30 cellular contexts compared by ENCODE assay signal in genomic region chr14:42633504-42634095, GRCh38.
"Had no signal": no experiment of that assay in that cellular context is flagged by ENCODE, and none has a peak within 500 bp of the region (broad histone marks: within the 10 kb centered on the region; RNA-seq: fewer than 3 reads in every experiment).

No MANE protein-coding gene starts in this region.

- H3K4me3 Mint-ChIP-seq: activated B cell treated with CpG ODN at 0.5 μM for 24 hours; activated CD4-positive, alpha-beta T cell treated with anti-CD3 and anti-CD28 coated beads, Interleukin-2, amount 10 ng/mL, durations not matched to agents 24 days and 14 days; activated CD8-positive, alpha-beta memory T cell treated with anti-CD3 and anti-CD28 coated beads, Interleukin-2, amount 10 ng/mL, durations not matched to agents 7 days and 5 days; activated naive CD4-positive, alpha-beta T cell treated with anti-CD3 and anti-CD28 coated beads, Interleukin-2, amount 50 U/mL, for 24 hours; activated T-cell treated with anti-CD3 and anti-CD28 coated beads, Interleukin-2, amount 50 U/mL, for 24 hours; activated T-helper 1 cell treated with anti-CD3 and anti-CD28 coated beads, Interleukin-12 subunit alpha, Interleukin-12 subunit beta, Interleukin-2, Interleukin-4 antibody, amounts not matched to agents 30 ng/mL and 10 ng/mL and 1 ng/mL, durations not matched to agents 14 hours and 24 hours and 36 hours; T-cell had no signal

- H3K9me3 ChIP-seq: breast epithelium, SJSA1 had no signal

- H3K36me3 ChIP-seq: breast epithelium, SJSA1 had no signal

- H3K4me1 ChIP-seq: breast epithelium, SJSA1 had no signal

- ATAC-seq: activated CD8-positive, alpha-beta memory T cell treated with anti-CD3 and anti-CD28 coated beads, Interleukin-2, amount 10 ng/mL, durations not matched to agents 7 days and 5 days; K562; PC-3; T-cell had no signal

- H3K9me3 Mint-ChIP-seq: activated B cell treated with CpG ODN at 0.5 μM for 24 hours had no signal

- DNase-seq: activated B cell treated with CpG ODN at 0.5 μM for 24 hours; activated CD4-positive, alpha-beta T cell treated with anti-CD3 and anti-CD28 coated beads for 1 hour; activated CD4-positive, alpha-beta T cell treated with anti-CD3 and anti-CD28 coated beads, Interleukin-2, amount 10 ng/mL, durations not matched to agents 24 days and 14 days; activated CD4-positive, alpha-beta T cell treated with anti-CD3 and anti-CD28 coated beads, Interleukin-2, amount 50 U/mL, for 48 hours; activated CD8-positive, alpha-beta memory T cell treated with anti-CD3 and anti-CD28 coated beads, Interleukin-2, amount 10 ng/mL, durations not matched to agents 7 days and 5 days; activated effector memory CD4-positive, alpha-beta T cell treated with Interleukin-2 at 50 U/mL for 16 hours; activated naive CD4-positive, alpha-beta T cell; activated T-cell treated with anti-CD3 and anti-CD28 coated beads, Interleukin-2, amount 50 U/mL, for 24 hours; aorta; central memory CD4-positive, alpha-beta T cell; NCI-H1092; NCI-H1417; NCI-H1930; NCI-H345; NCI-H510A; NCI-H526 treated with DMSO at 0.1 percent for 48 hours; NCI-H82; NK-92 treated with Interleukin-12 subunit alpha and Interleukin-12 subunit beta, amount 100 ng/mL, for 24 hours; PC-3; SHP77; T-cell; T-helper 2 cell; T1000 had no signal

- H3K27me3 ChIP-seq: breast epithelium, SJSA1 had no signal

- FAIRE-seq: K562, RCC 7860, TTC549 had no signal

- H3K36me3 Mint-ChIP-seq: activated CD8-positive, alpha-beta memory T cell treated with anti-CD3 and anti-CD28 coated beads, Interleukin-2, amount 10 ng/mL, durations not matched to agents 7 days and 5 days; activated naive CD4-positive, alpha-beta T cell treated with anti-CD3 and anti-CD28 coated beads, Interleukin-2, amount 50 U/mL, for 24 hours; T-cell had no signal

- H3K27ac Mint-ChIP-seq: activated B cell treated with CpG ODN at 0.5 μM for 24 hours; activated CD4-positive, alpha-beta T cell treated with anti-CD3 and anti-CD28 coated beads, Interleukin-2, amount 10 ng/mL, durations not matched to agents 24 days and 14 days; activated CD8-positive, alpha-beta memory T cell treated with anti-CD3 and anti-CD28 coated beads, Interleukin-2, amount 10 ng/mL, durations not matched to agents 7 days and 5 days; activated naive CD4-positive, alpha-beta T cell treated with anti-CD3 and anti-CD28 coated beads, Interleukin-2, amount 50 U/mL, for 24 hours; activated T-cell treated with anti-CD3 and anti-CD28 coated beads, Interleukin-2, amount 50 U/mL, for 24 hours; activated T-helper 1 cell treated with anti-CD3 and anti-CD28 coated beads, Interleukin-12 subunit alpha, Interleukin-12 subunit beta, Interleukin-2, Interleukin-4 antibody, amounts not matched to agents 30 ng/mL and 10 ng/mL and 1 ng/mL, durations not matched to agents 14 hours and 24 hours and 36 hours; T-cell had no signal

- H3K4me3 ChIP-seq: breast epithelium, K562, SJSA1 had no signal

- H3K27me3 Mint-ChIP-seq: activated B cell treated with CpG ODN at 0.5 μM for 24 hours; activated CD4-positive, alpha-beta T cell treated with anti-CD3 and anti-CD28 coated beads, Interleukin-2, amount 10 ng/mL, durations not matched to agents 24 days and 14 days; activated CD8-positive, alpha-beta memory T cell treated with anti-CD3 and anti-CD28 coated beads, Interleukin-2, amount 10 ng/mL, durations not matched to agents 7 days and 5 days; activated naive CD4-positive, alpha-beta T cell treated with anti-CD3 and anti-CD28 coated beads, Interleukin-2, amount 50 U/mL, for 24 hours; activated T-cell treated with anti-CD3 and anti-CD28 coated beads, Interleukin-2, amount 50 U/mL, for 24 hours; T-cell had no signal

- H3K4me1 Mint-ChIP-seq: activated B cell treated with CpG ODN at 0.5 μM for 24 hours; activated CD4-positive, alpha-beta T cell treated with anti-CD3 and anti-CD28 coated beads, Interleukin-2, amount 10 ng/mL, durations not matched to agents 24 days and 14 days; activated CD8-positive, alpha-beta memory T cell treated with anti-CD3 and anti-CD28 coated beads, Interleukin-2, amount 10 ng/mL, durations not matched to agents 7 days and 5 days; activated naive CD4-positive, alpha-beta T cell treated with anti-CD3 and anti-CD28 coated beads, Interleukin-2, amount 50 U/mL, for 24 hours; T-cell had no signal

- H3K27ac ChIP-seq: breast epithelium, SJSA1 had no signal
